In the genomic region with DNA sequence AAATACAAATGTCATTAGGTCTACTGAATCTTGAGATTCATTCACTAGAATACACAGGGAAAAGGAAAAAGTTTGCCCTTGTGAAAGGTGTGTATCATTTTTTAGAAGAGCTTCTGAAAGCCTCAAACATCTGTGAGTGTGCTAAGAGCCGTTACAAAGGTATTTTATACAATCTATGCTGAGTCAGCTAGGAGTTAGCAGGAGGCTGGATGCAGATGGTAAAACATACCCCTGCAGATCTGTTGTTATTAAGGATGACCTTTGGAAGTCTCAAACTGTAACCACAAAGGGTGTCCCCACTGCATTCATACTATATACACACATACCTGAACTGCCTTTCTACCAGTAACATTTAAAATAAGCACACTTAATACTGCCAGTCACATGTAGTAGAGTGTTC, we compare ENCODE assay signal across 19 cellular contexts. TPM values are rescaled to one million over a fixed set of nuclear protein-coding genes. Genes with fewer than 3 reads are reported as not detected.
A peak's percentile ranks its signal among the peaks of the same experiment; 100 is the strongest.
DNase-seq lines count a peak whose midpoint lies in the region; ATAC-seq and TF ChIP-seq lines count a peak whose summit lies in the region.
"Had no signal": no experiment of that assay in that cellular context is flagged by ENCODE, and none has a peak within 500 bp of the region (broad histone marks: within the 10 kb centered on the region; RNA-seq: fewer than 3 reads in every experiment).

No MANE protein-coding gene starts in this region.

- in situ Hi-C loops in GM23248 (cut with MboI) = no loop called here

- WGBS in GM23248 (ENCODE audit: low coverage in 1 of 2, low lambda C conversion rate in 2 of 2, missing lambda C conversion rate in 2 of 2), 2 experiments = 77 to 86% methylated on average over 1 of the region's 1 CpG
- WGBS in right lobe of liver (ENCODE audit: insufficient coverage, low coverage, low lambda C conversion rate, missing lambda C conversion rate) = 100% methylated on average over 1 of the region's 1 CpG
- no CpG with 5 or more reads among the region's 1 CpG for WGBS in H9 (ENCODE audit: extremely low coverage, insufficient read length, low lambda C conversion rate)
- 65 to 92% (median 77%) methylated on average over 1 of the region's 1 CpG for WGBS in stomach, 5 donors

- no peak overlapping the region for H2AK5ac ChIP-seq in H9 (ENCODE audit: insufficient read length, low read length)

- no peak overlapping the region for H4K91ac ChIP-seq in H9 (ENCODE audit: insufficient read length, low read depth, low read length)

- H2BK5ac ChIP-seq in H9 (ENCODE audit: insufficient read length, low read length) = no peak overlapping the region

- no peak overlapping the region for H2AFZ ChIP-seq in GM23248
- no peak overlapping the region for H2AFZ ChIP-seq in OCI-LY7 (ENCODE audit: low read length)
- no peak overlapping the region for H2AFZ ChIP-seq in H9 (ENCODE audit: low read length)

- no peak overlapping the region for H3T11ph ChIP-seq in H9 (ENCODE audit: low read length)

- no peaks in the 10 kb centered on the region for H3K79me1 ChIP-seq in H9 (ENCODE audit: insufficient read depth, low read depth, low read length, poor library complexity, severe bottlenecking)

- H3K23ac ChIP-seq in H9 (ENCODE audit: insufficient read length, low read depth, low read length) = no peak overlapping the region

- H3K9me2 ChIP-seq in GM23248 (ENCODE audit: insufficient read depth) (no peaks in the 10 kb centered on the region), OCI-LY7 (ENCODE audit: insufficient read depth, low read length) (no peaks in the 10 kb centered on the region)

- H3K27me3 ChIP-seq in GM23248 (replicated peaks; ENCODE audit: insufficient read depth) (no peaks in the 10 kb centered on the region), right lobe of liver (no peaks in the 10 kb centered on the region), H9 (ENCODE audit: insufficient read depth, low read length) (no peaks in the 10 kb centered on the region), stomach (no peaks in the 10 kb centered on the region)
- H3K27me3 ChIP-seq: SJCRH30 had no signal

- H4K20me1 ChIP-seq in GM23248 (ENCODE audit: insufficient read depth) (no peaks in the 10 kb centered on the region), OCI-LY7 (ENCODE audit: insufficient read depth, low read length) (no peaks in the 10 kb centered on the region), H9 (ENCODE audit: control insufficient read depth, insufficient read depth, insufficient read length) (no peaks in the 10 kb centered on the region)

- H3F3A ChIP-seq in GM23248 (ENCODE audit: insufficient read depth) = peaks cover 90% of the 10 kb centered on the region

- H2BK20ac ChIP-seq in H9 (ENCODE audit: low read depth, low read length, poor library complexity, severe bottlenecking) = no peak overlapping the region

- no peak overlapping the region for H4K5ac ChIP-seq in H9 (ENCODE audit: insufficient read length, low read depth, low read length)

- H2BK15ac ChIP-seq in H9 (ENCODE audit: low read depth, low read length) = no peak overlapping the region

- peaks cover 98% of the 10 kb centered on the region for H3K36me3 Mint-ChIP-seq in MCF 10A (ENCODE audit: insufficient read depth, unreplicated experiment)
- H3K36me3 Mint-ChIP-seq in H9 (ENCODE audit: insufficient read depth in 1 of 3, low read depth in 3 of 3) = peaks cover 8 to 32% (median 21%) of the 10 kb centered on the region in 3 experiments; a peak in 6 of 7 replicates

- no peak overlapping the region for H2BK12ac ChIP-seq in H9 (ENCODE audit: insufficient read length, low read depth, low read length)

- H3K9me3 ChIP-seq in GM23248 (ENCODE audit: low read depth) (no peaks in the 10 kb centered on the region), OCI-LY7 (ENCODE audit: low read length) (no peaks in the 10 kb centered on the region), right lobe of liver (no peaks in the 10 kb centered on the region), H9 (ENCODE audit: control insufficient read depth, low read depth, low read length) (no peaks in the 10 kb centered on the region), stomach (no peaks in the 10 kb centered on the region)
- H3K9me3 ChIP-seq: SJCRH30 had no signal

- no peak overlapping the region for H3K56ac ChIP-seq in H9 (ENCODE audit: insufficient read length, low read depth, low read length)

- H3K4me3 ChIP-seq in GM23248 (no peak overlapping the region), OCI-LY7 (ENCODE audit: low read depth, low read length, poor library complexity, severe bottlenecking) (no peak overlapping the region), right lobe of liver (no peak overlapping the region), stomach (no peak overlapping the region)
- H3K4me3 ChIP-seq: SJCRH30 had no signal

- H3K9me3 Mint-ChIP-seq in MCF 10A (ENCODE audit: unreplicated experiment) (no peaks in the 10 kb centered on the region), H9 (no peaks in the 10 kb centered on the region)

- no peaks in the 10 kb centered on the region for H3K23me2 ChIP-seq in H9 (ENCODE audit: insufficient read length, low read depth, low read length, poor library complexity, severe bottlenecking)

- H3K9ac ChIP-seq in GM23248 (no peak overlapping the region; the same call in 1 of the 2 replicates), H9 (ENCODE audit: extremely low read depth, insufficient read length, low read length) (no peak overlapping the region)

- H3K79me2 ChIP-seq in GM23248 (ENCODE audit: insufficient read depth) (peaks cover 93% of the 10 kb centered on the region), OCI-LY7 (ENCODE audit: insufficient read depth, low read depth, low read length) (no peaks in the 10 kb centered on the region), H9 (ENCODE audit: insufficient read depth, low read length) (0 out of 2 replicates have a peak, but pooled peaks cover 2% of the 10 kb centered on the region)

- H3K36me3 ChIP-seq in GM23248 (ENCODE audit: low read depth) (peaks cover 84% of the 10 kb centered on the region), OCI-LY7 (ENCODE audit: insufficient read depth, low read length) (peaks cover 11% of the 10 kb centered on the region), right lobe of liver (peaks cover 0 to 27% (median 7%) of the 10 kb centered on the region in 4 donors), stomach (peaks cover 28 to 83% (median 74%) of the 10 kb centered on the region in 4 donors)

- peaks cover 16% of the 10 kb centered on the region for H3K4me1 Mint-ChIP-seq in MCF 10A (ENCODE audit: insufficient read depth, unreplicated experiment)
- H3K4me1 Mint-ChIP-seq in H9 = peaks cover 7 to 12% of the 10 kb centered on the region in 2 experiments; a peak in 3 of 4 replicates

- peak overlapping the region; percentile 37 for H3K27ac Mint-ChIP-seq in MCF 10A (ENCODE audit: low read depth, unreplicated experiment)
- H3K27ac Mint-ChIP-seq in H9 = no peak overlapping the region

- no peak overlapping the region for H3K14ac ChIP-seq in H9 (ENCODE audit: insufficient read depth, low read length)

- H3K27me3 Mint-ChIP-seq in MCF 10A (ENCODE audit: insufficient read depth, unreplicated experiment) (no peaks in the 10 kb centered on the region), H9 (ENCODE audit: low read depth) (no peaks in the 10 kb centered on the region)

- TF ChIP-seq CTCF in OCI-LY7 (conservative IDR thresholded peaks at IDR 0.05; ENCODE audit: low read length) (no peak), MCF 10A (IDR thresholded peaks at IDR 0.05; ENCODE audit: unreplicated experiment) (no peak), right lobe of liver (IDR thresholded peaks at IDR 0.05) (no peak), H9 (conservative IDR thresholded peaks at IDR 0.05) (no peak), stomach (IDR thresholded peaks at IDR 0.05) (no peak)

- H4K8ac ChIP-seq in H9 (replicated peaks; ENCODE audit: insufficient read length, low read depth, low read length) = no peak overlapping the region

- TF ChIP-seq EP300 in stomach (IDR thresholded peaks at IDR 0.05) = no peak

- CTCF ChIA-PET in OCI-LY7 (lab: Charles Lee; ENCODE audit: unreplicated experiment) (no interaction called here), MCF 10A (lab: Yijun Ruan, JAX) (interaction anchor here (0.5 to 2.4 kb wide), 5 partner anchors 12 to 1611 kb away, joined by 3 to 16 read pairs (median 4); no protein-coding TSS in a partner anchor)

- no peak overlapping the region for H3K4me2 ChIP-seq in GM23248 (ENCODE audit: unreplicated experiment)
- H3K4me2 ChIP-seq in OCI-LY7 (ENCODE audit: low read length) = no peak overlapping the region
- no peak overlapping the region for H3K4me2 ChIP-seq in H9 (ENCODE audit: insufficient read depth, insufficient read length, low read length)

- H3K4ac ChIP-seq in H9 (ENCODE audit: low read depth, low read length) = no peak overlapping the region

- H2BK120ac ChIP-seq in H9 (ENCODE audit: low read depth, low read length, poor library complexity, severe bottlenecking) = no peak overlapping the region

- ATAC-seq in right lobe of liver (no peak), GM18517 (IDR thresholded peaks at IDR 0.05; ENCODE audit: unreplicated experiment) (no peak)

- POLR2A ChIA-PET in OCI-LY7 (lab: Charles Lee) = no interaction called here
- POLR2A ChIA-PET in MCF 10A (lab: Yijun Ruan, JAX) = interaction anchor here (0.6 to 7.7 kb wide), 7 partner anchors 8 to 127 kb away, joined by 3 to 70 read pairs (median 5); partner anchors contain the start of gene CD59

- intact Hi-C loops in OCI-LY7 (cut with micrococcal nuclease; ENCODE audit: unreplicated experiment) (no loop called here), MCF 10A (cut with micrococcal nuclease) (no loop called here), right lobe of liver (cut with DNase I) (no loop called here), stomach (cut with DNase I; ENCODE audit: low total_unique reads) (no loop called here)

- no peak for TF ChIP-seq POLR2A in right lobe of liver (IDR thresholded peaks at IDR 0.05)
- TF ChIP-seq POLR2A in stomach (IDR thresholded peaks at IDR 0.05) = no peak

- no peak overlapping the region for H3K18ac ChIP-seq in H9 (ENCODE audit: insufficient read length, low read depth, low read length)

- H3K27ac ChIP-seq in GM23248 (peak overlapping the region; percentile 9; the same call in 1 of the 2 replicates), OCI-LY7 (ENCODE audit: low read depth, low read length, poor library complexity, severe bottlenecking) (no peak overlapping the region), right lobe of liver (peak overlapping the region in 2 of 3 donors; percentile 67 to 75), H9 (ENCODE audit: insufficient read length, low read depth, low read length) (no peak overlapping the region), stomach (peak overlapping the region in 1 of 5 donors; percentile 88)
- H3K27ac ChIP-seq: C4-2B, SJCRH30 had no signal

- DNase-seq in GM23248 (no peak), OCI-LY7 (ENCODE audit: low spot score) (no peak), MCF 10A (ENCODE audit: unreplicated experiment) (no peak), right lobe of liver (no peak), H9 (no peak), Kasumi-1 (lab: John Stamatoyannopoulos, UW) (no peak), stomach (no peak)
- DNase-seq: ACHN, AML-193, GOT3, KBM-7, NCI-H146, NCI-H2081, NCI-H69, OCI-M1, T-helper 2 cell had no signal

- H3K4me1 ChIP-seq in GM23248 (ENCODE audit: insufficient read depth) (peaks cover 45% of the 10 kb centered on the region), OCI-LY7 (ENCODE audit: insufficient read depth, low read length, poor library complexity, severe bottlenecking) (no peaks in the 10 kb centered on the region), right lobe of liver (peaks cover 0 to 66% (median 7%) of the 10 kb centered on the region in 4 donors), H9 (ENCODE audit: insufficient read depth, low read length) (peaks cover 4% of the 10 kb centered on the region; the same call in 1 of the 2 replicates), stomach (peaks cover 10 to 78% (median 30%) of the 10 kb centered on the region in 4 donors)

- BruUV-seq in OCI-LY7 (replicated peaks; lab: Mats Ljungman, UMichigan) (TSS peak; percentile 28), MCF 10A (replicated peaks; lab: Mats Ljungman, UMichigan) (no TSS peak)

- H3K4me3 Mint-ChIP-seq in MCF 10A (ENCODE audit: unreplicated experiment) = no peak overlapping the region
- H3K4me3 Mint-ChIP-seq in H9 = no peak overlapping the region

RNA-seq across cellular contexts. Expression of gene C11orf91, which starts 8.3 kb away (rescaled TPM):
- total RNA-seq in GM23248 (2014; rRNA removed; shearing (Covaris generic)) = not detected in 2 replicates
- polyA plus RNA-seq in GM23248 (2016; fragmentation: Nextera tagmentation; extraction: Ambion mirVana) (not detected in 2 replicates), stomach (not detected)
- total RNA-seq in OCI-LY7 (2014; rRNA removed; shearing (Covaris generic)) = not detected in 2 replicates
- total RNA-seq in OCI-LY7 (2022) (not detected in 2 replicates), MCF 10A (2022) (2.8 and 2.9 TPM in 2 replicates), right lobe of liver (not detected), H9 (2021) (not detected in 2 replicates), stomach (not detected)
- total RNA-seq: SJCRH30 had no signal

RNA-seq across cellular contexts. Expression of gene CD59, which starts 27.3 kb away (rescaled TPM):
- total RNA-seq in GM23248 (2014; rRNA removed; shearing (Covaris generic)) = 1,166 and 1,314 TPM in 2 replicates
- polyA plus RNA-seq in GM23248 (2016; fragmentation: Nextera tagmentation; extraction: Ambion mirVana) (2,015 and 2,061 TPM in 2 replicates), stomach (100 to 1,000 TPM in 2 of 3 donors, 10 to 100 TPM in 1; 89.1 to 200 (median 166) TPM)
- total RNA-seq in OCI-LY7 (2014; rRNA removed; shearing (Covaris generic)) = 12.7 and 20.2 TPM in 2 replicates
- total RNA-seq in OCI-LY7 (2022) (35.5 and 40.4 TPM in 2 replicates), MCF 10A (2022) (597 and 618 TPM in 2 replicates), right lobe of liver (100 to 1,000 TPM; 145 to 314 (median 197) TPM), H9 (2021) (91.5 and 93.2 TPM in 2 replicates), stomach (100 to 1,000 TPM in 3 of 5 donors, 10 to 100 TPM in 1, 1 to 10 TPM in 1; 6.4 to 225 (median 111) TPM)

Comparison
In these comparisons a context has a peak if more than half of its experiments do, and no peak if none do; other contexts are left out.
1. H3K27ac ChIP-seq: peak in GM23248 (single experiment) and right lobe of liver (2 of 3); none in OCI-LY7 (single experiment) and H9 (single experiment).